In the genomic region with DNA sequence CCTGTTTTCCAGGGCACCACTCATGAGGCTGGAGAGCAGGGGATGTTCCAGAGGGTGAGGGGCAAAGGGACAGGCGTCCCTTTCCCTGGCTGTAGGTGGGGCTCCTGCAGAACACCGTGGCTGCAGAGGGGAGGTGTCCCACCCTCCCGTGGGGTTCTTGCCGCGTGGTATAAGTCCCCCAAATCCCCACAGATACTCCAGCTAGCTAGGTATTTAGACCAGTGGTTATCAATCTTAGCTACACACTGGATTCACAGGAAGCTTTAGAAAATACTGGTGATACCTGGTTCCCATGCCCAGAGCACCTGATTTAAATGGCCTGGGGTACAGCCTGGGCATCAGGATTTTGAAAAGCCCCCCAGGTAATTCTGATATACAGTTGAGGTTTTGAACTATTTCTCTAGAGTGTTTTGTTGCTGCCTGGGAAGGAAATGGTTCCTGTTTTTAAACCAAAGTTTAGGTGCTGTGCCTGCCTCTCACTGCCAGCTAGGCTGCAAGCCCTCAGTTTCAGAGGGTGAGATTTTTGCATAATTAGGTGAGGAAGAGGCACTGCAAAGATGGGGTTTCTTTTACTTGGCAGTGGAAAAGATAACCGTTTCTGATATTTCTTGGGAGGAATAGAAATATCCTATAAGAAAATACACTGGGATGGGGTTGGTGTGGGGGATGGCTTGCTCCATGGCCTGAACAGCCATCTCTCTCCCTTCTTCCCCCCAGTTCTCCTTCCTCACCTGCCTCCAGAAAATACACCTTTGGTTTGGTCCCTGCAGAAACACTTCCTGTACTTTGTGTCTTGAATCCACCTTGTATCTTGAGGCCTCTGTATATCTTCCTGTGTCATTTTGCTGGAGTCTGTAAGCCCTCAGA, we compare ENCODE assay signal across 9 cellular contexts. TPM values are rescaled to one million over a fixed set of nuclear protein-coding genes. Genes with fewer than 3 reads are reported as not detected.
DNase-seq lines count a peak whose midpoint lies in the region; ATAC-seq and TF ChIP-seq lines count a peak whose summit lies in the region.
"Had no signal": no experiment of that assay in that cellular context is flagged by ENCODE, and none has a peak within 500 bp of the region (broad histone marks: within the 10 kb centered on the region; RNA-seq: fewer than 3 reads in every experiment).

No MANE protein-coding gene starts in this region.

- peaks cover 25 to 94% of the 10 kb centered on the region in 2 donors for H3K4me1 ChIP-seq in left lung
- H3K4me1 ChIP-seq in thyroid gland, result peaks cover 23 to 53% of the 10 kb centered on the region in 2 donors

- H3K9me3 ChIP-seq in left lung (no peaks in the 10 kb centered on the region), thyroid gland (no peaks in the 10 kb centered on the region)

- no peak for DNase-seq in activated naive CD4-positive, alpha-beta T cell treated with anti-CD3 and anti-CD28 coated beads for 36 hours
- DNase-seq in activated naive CD4-positive, alpha-beta T cell treated with Interleukin-2 at 50 U/mL for 16 hours, result no peak
- DNase-seq in activated B cell treated with CpG ODN at 0.5 μM for 24 hours (no peak), left lung (no peak), thyroid gland (no peak), NCI-H2029 treated with DMSO at 0.1 percent for 48 hours (lab: John Stamatoyannopoulos, UW) (no peak)
- no peak for DNase-seq in stimulated activated CD4-positive, alpha-beta T cell treated with anti-CD3 and anti-CD28 coated beads, Interleukin-15, amount 100 ng/mL, for 24 hours
- DNase-seq: NCI-H2171 had no signal

- H3K4me1 Mint-ChIP-seq in activated naive CD4-positive, alpha-beta T cell treated with anti-CD3 and anti-CD28 coated beads for 36 hours (ENCODE audit: low read depth), result peaks cover 58% of the 10 kb centered on the region
- H3K4me1 Mint-ChIP-seq in activated B cell treated with CpG ODN at 0.5 μM for 24 hours, result peaks cover 84% of the 10 kb centered on the region

- H3K27ac ChIP-seq in left lung (peak overlapping the region; percentile 84 to 99), thyroid gland (peak overlapping the region; percentile 64 to 78 (median 77))

- peak overlapping the region; percentile 100 for H3K27ac Mint-ChIP-seq in activated naive CD4-positive, alpha-beta T cell treated with anti-CD3 and anti-CD28 coated beads for 36 hours
- peak overlapping the region; percentile 96 for H3K27ac Mint-ChIP-seq in activated B cell treated with CpG ODN at 0.5 μM for 24 hours

- H3K27me3 ChIP-seq in left lung (no peaks in the 10 kb centered on the region), thyroid gland (no peaks in the 10 kb centered on the region)

- 66 to 83% methylated on average over 4 to 6 of the region's 6 CpGs for WGBS in thyroid gland, 2 donors

- POLR2A ChIA-PET in activated B cell treated with CpG ODN at 0.5 μM for 24 hours (lab: Charles Lee), result interaction anchor here (0.9 to 12.6 kb wide), 7 partner anchors 12 to 89 kb away, joined by 4 to 343 read pairs (median 7); a partner anchor contains a TSS

- no peaks in the 10 kb centered on the region for H3K27me3 Mint-ChIP-seq in activated naive CD4-positive, alpha-beta T cell treated with anti-CD3 and anti-CD28 coated beads for 36 hours (ENCODE audit: low read depth)
- H3K27me3 Mint-ChIP-seq in activated B cell treated with CpG ODN at 0.5 μM for 24 hours, result no peaks in the 10 kb centered on the region

- no peak for TF ChIP-seq POLR2A in thyroid gland (IDR thresholded peaks at IDR 0.05)

- H3K4me3 Mint-ChIP-seq in activated naive CD4-positive, alpha-beta T cell treated with anti-CD3 and anti-CD28 coated beads for 36 hours, result peak overlapping the region; percentile 96
- H3K4me3 Mint-ChIP-seq in activated B cell treated with CpG ODN at 0.5 μM for 24 hours, result peak overlapping the region; percentile 96

- intact Hi-C loops in activated naive CD4-positive, alpha-beta T cell treated with anti-CD3 and anti-CD28 coated beads for 36 hours (cut with micrococcal nuclease), result loop anchor here (5.0 kb wide), 2 partner anchors 143 to 927 kb away; a partner anchor contains a TSS
- intact Hi-C loops in activated B cell treated with CpG ODN at 0.5 μM for 24 hours (cut with micrococcal nuclease), result loop anchor here (1.0 kb wide), 3 partner anchors 11 to 20 kb away; no protein-coding TSS in a partner anchor
- intact Hi-C loops in left lung (cut with DNase I), result no loop called here
- intact Hi-C loops in thyroid gland (cut with DNase I), result no loop called here

- peak; percentile 25 for ATAC-seq in activated B cell treated with CpG ODN at 0.5 μM for 24 hours (ENCODE audit: low read depth)
- no peak for ATAC-seq in left lung
- no peak for ATAC-seq in GM19324 (IDR thresholded peaks at IDR 0.05; ENCODE audit: low FRiP score, unreplicated experiment)

- H3K36me3 ChIP-seq in left lung, result peaks cover 0 to 15% of the 10 kb centered on the region in 2 donors
- H3K36me3 ChIP-seq in thyroid gland, result no peaks in the 10 kb centered on the region

- TF ChIP-seq CTCF in activated B cell treated with CpG ODN at 0.5 μM for 24 hours (IDR thresholded peaks at IDR 0.05) (no peak), left lung (IDR thresholded peaks at IDR 0.05) (no peak), thyroid gland (IDR thresholded peaks at IDR 0.05) (no peak)

- CTCF ChIA-PET in activated naive CD4-positive, alpha-beta T cell treated with anti-CD3 and anti-CD28 coated beads for 36 hours (lab: Charles Lee), result interaction anchor here (0.6 to 21.2 kb wide), 9 partner anchors 8 to 76 kb away, joined by 3 to 511 read pairs (median 4); a partner anchor contains a TSS
- CTCF ChIA-PET in activated B cell treated with CpG ODN at 0.5 μM for 24 hours (lab: Charles Lee), result interaction anchor here (1.1 to 11.6 kb wide), 6 partner anchors 14 to 69 kb away, joined by 3 to 132 read pairs (median 3); no protein-coding TSS in a partner anchor

- H3K4me3 ChIP-seq in left lung, result peak overlapping the region in 1 of 2 donors; percentile 80
- no peak overlapping the region for H3K4me3 ChIP-seq in thyroid gland (replicated peaks in 1 of 3)

- peaks cover 69% of the 10 kb centered on the region for H3K36me3 Mint-ChIP-seq in activated naive CD4-positive, alpha-beta T cell treated with anti-CD3 and anti-CD28 coated beads for 36 hours (ENCODE audit: low read depth)
- peaks cover 57% of the 10 kb centered on the region for H3K36me3 Mint-ChIP-seq in activated B cell treated with CpG ODN at 0.5 μM for 24 hours (ENCODE audit: low read depth)

- no peaks in the 10 kb centered on the region for H3K9me3 Mint-ChIP-seq in activated naive CD4-positive, alpha-beta T cell treated with anti-CD3 and anti-CD28 coated beads for 36 hours
- H3K9me3 Mint-ChIP-seq in activated B cell treated with CpG ODN at 0.5 μM for 24 hours, result no peaks in the 10 kb centered on the region

RNA-seq across cellular contexts. Expression of a gene that starts 51.7 kb away (rescaled TPM):
- total RNA-seq in activated naive CD4-positive, alpha-beta T cell treated with anti-CD3 and anti-CD28 coated beads for 36 hours, result 100 to 1,000 TPM; 257 to 258 TPM
- 114 and 116 TPM in 2 replicates for total RNA-seq in activated B cell treated with CpG ODN at 0.5 μM for 24 hours
- total RNA-seq in left lung, result 10 to 100 TPM; 26.5 to 40.9 TPM
- 10 to 100 TPM; 14.0 to 16.4 (median 14.5) TPM for total RNA-seq in thyroid gland

RNA-seq across cellular contexts. Expression of a gene that starts 53.2 kb away (rescaled TPM):
- total RNA-seq in activated naive CD4-positive, alpha-beta T cell treated with anti-CD3 and anti-CD28 coated beads for 36 hours, result 100 to 1,000 TPM; 116 to 122 TPM
- total RNA-seq in activated B cell treated with CpG ODN at 0.5 μM for 24 hours (61.2 and 65.4 TPM in 2 replicates), left lung (10 to 100 TPM; 37.5 to 39.5 TPM), thyroid gland (10 to 100 TPM; 52.9 to 62.1 (median 57.0) TPM)

Comparison
In these comparisons a context has a peak if more than half of its experiments do, and no peak if none do; other contexts are left out.
1. intact Hi-C loops: an anchor here in activated naive CD4-positive, alpha-beta T cell treated with anti-CD3 and anti-CD28 coated beads for 36 hours (5.0 kb wide) and activated B cell treated with CpG ODN at 0.5 μM for 24 hours (1.0 kb wide); none called in left lung and thyroid gland.